In the genomic region with DNA sequence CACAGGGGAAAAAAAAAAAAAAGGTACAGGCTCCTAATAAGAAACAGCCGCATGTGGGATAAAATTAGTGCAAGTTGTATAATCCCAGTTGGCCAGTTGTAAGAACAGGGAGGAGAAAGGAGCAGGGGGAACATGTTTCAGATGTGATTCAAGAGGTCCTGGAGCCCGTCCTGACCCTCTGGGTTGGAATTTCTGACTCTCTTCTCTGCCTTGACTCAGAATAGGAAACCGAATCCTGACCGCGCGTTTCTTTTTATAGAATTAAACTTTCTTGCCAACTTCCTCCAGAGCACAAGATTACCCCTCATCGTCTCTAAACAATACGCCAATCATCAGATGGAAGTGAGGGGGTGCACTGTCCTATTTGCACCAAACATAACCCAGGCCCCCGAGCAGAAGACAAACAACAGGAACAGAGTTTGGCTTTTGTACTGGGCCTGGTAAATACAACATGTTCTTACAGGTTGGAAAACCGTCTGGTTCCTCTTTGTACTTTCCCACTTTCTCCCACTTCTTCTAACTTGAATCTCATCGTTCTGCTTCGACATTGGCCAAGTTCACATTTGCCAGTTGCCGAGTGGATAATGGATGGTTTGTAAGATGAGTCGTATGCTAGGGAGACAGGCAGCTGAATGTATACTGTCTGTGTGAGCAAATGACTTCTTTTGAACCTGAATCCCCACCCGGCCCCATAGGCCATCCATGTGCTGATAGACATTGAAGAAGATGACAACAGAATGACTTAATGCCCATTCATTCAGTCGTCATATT, we compare ENCODE assay signal across 8 cellular contexts. TPM values are rescaled to one million over a fixed set of nuclear protein-coding genes. Genes with fewer than 3 reads are reported as not detected.
DNase-seq lines count a peak whose midpoint lies in the region; ATAC-seq and FAIRE-seq lines count a peak whose summit lies in the region.

No MANE protein-coding gene starts in this region.

- CTCF ChIA-PET in activated CD4-positive, alpha-beta T cell treated with anti-CD3 and anti-CD28 coated beads, Interleukin-2, amount 10 ng/mL, durations not matched to agents 7 days and 5 days (lab: Charles Lee) = no interaction called here

- ATAC-seq in GM19467 (IDR thresholded peaks at IDR 0.05; ENCODE audit: unreplicated experiment) (no peak), HG02938 (IDR thresholded peaks at IDR 0.05; ENCODE audit: unreplicated experiment) (no peak), HG03135 (IDR thresholded peaks at IDR 0.05; ENCODE audit: unreplicated experiment) (no peak)

- POLR2A ChIA-PET in activated CD4-positive, alpha-beta T cell treated with anti-CD3 and anti-CD28 coated beads, Interleukin-2, amount 10 ng/mL, durations not matched to agents 7 days and 5 days (lab: Charles Lee) = no interaction called here

- H3K27me3 Mint-ChIP-seq in activated CD4-positive, alpha-beta T cell treated with anti-CD3 and anti-CD28 coated beads, Interleukin-2, amount 10 ng/mL, durations not matched to agents 7 days and 5 days = peaks cover 4% of the 10 kb centered on the region

- H3K27ac Mint-ChIP-seq in activated CD4-positive, alpha-beta T cell treated with anti-CD3 and anti-CD28 coated beads, Interleukin-2, amount 10 ng/mL, durations not matched to agents 7 days and 5 days = peak overlapping the region; percentile 68

- DNase-seq in HTR-8/SVneo (ENCODE audit: insufficient read length, low spot score) (no peak), fibroblast of the conjunctiva (ENCODE audit: low read depth) (peak; percentile 96), skeletal muscle cell (ENCODE audit: low read depth) (peak; percentile 90)
- DNase-seq in activated CD4-positive, alpha-beta T cell treated with anti-CD3 and anti-CD28 coated beads, Interleukin-2, amount 10 ng/mL, durations not matched to agents 7 days and 5 days = peak; percentile 32
- no peak for DNase-seq in activated CD4-positive, CD25-positive, alpha-beta regulatory T cell treated with anti-CD3 and anti-CD28 coated beads, Interleukin-2, amount 50 U/mL, for 72 hours

- H3K4me3 ChIP-seq in skeletal muscle cell (ENCODE audit: low read depth, low read length) = peak overlapping the region; percentile 12

- peak; percentile 4 for FAIRE-seq in HTR-8/SVneo (lab: Jason Lieb, UNC)

- H3K9me3 Mint-ChIP-seq in activated CD4-positive, alpha-beta T cell treated with anti-CD3 and anti-CD28 coated beads, Interleukin-2, amount 10 ng/mL, durations not matched to agents 7 days and 5 days = peaks cover 2% of the 10 kb centered on the region

- H3K4me3 Mint-ChIP-seq in activated CD4-positive, alpha-beta T cell treated with anti-CD3 and anti-CD28 coated beads, Interleukin-2, amount 10 ng/mL, durations not matched to agents 7 days and 5 days = peak overlapping the region; percentile 47

- H3K36me3 Mint-ChIP-seq in activated CD4-positive, alpha-beta T cell treated with anti-CD3 and anti-CD28 coated beads, Interleukin-2, amount 10 ng/mL, durations not matched to agents 7 days and 5 days (ENCODE audit: low read depth) = peaks cover 6% of the 10 kb centered on the region

- peaks cover 48% of the 10 kb centered on the region for H3K4me1 Mint-ChIP-seq in activated CD4-positive, alpha-beta T cell treated with anti-CD3 and anti-CD28 coated beads, Interleukin-2, amount 10 ng/mL, durations not matched to agents 7 days and 5 days

RNA-seq across cellular contexts. Expression of gene MED13L, which starts 42.5 kb away (rescaled TPM):
- total RNA-seq in activated CD4-positive, alpha-beta T cell treated with anti-CD3 and anti-CD28 coated beads, Interleukin-2, amount 10 ng/mL, durations not matched to agents 7 days and 5 days = 10 to 100 TPM; 97.1 to 99.7 TPM

Comparison
In these comparisons a context has a peak if more than half of its experiments do, and no peak if none do; other contexts are left out.
1. DNase-seq: peak in activated CD4-positive, alpha-beta T cell treated with anti-CD3 and anti-CD28 coated beads, Interleukin-2, amount 10 ng/mL, durations not matched to agents 7 days and 5 days (single experiment), fibroblast of the conjunctiva (single experiment) and skeletal muscle cell (single experiment); none in HTR-8/SVneo (single experiment) and activated CD4-positive, CD25-positive, alpha-beta regulatory T cell treated with anti-CD3 and anti-CD28 coated beads, Interleukin-2, amount 50 U/mL, for 72 hours (single experiment).